9 cellular contexts compared by ENCODE assay signal in genomic region chr2:72367530-72368225, GRCh38.
DNase-seq lines count a peak whose midpoint lies in the region; ATAC-seq, FAIRE-seq and TF ChIP-seq lines count a peak whose summit lies in the region.
"Had no signal": no experiment of that assay in that cellular context is flagged by ENCODE, and none has a peak within 500 bp of the region (broad histone marks: within the 10 kb centered on the region; RNA-seq: fewer than 3 reads in every experiment).

No MANE protein-coding gene starts in this region.

- H3K79me2 ChIP-seq in H1 (ENCODE audit: control insufficient read depth in 1 of 2, insufficient read depth in 2 of 2, low read length in 2 of 2), result no peaks in the 10 kb centered on the region

- H3K56ac ChIP-seq in H1 (replicated peaks; ENCODE audit: insufficient read length, low read depth, low read length), result no peak overlapping the region

- H3K4me3 ChIP-seq in H1 (ENCODE audit: extremely low read depth in 1 of 4, insufficient read depth in 2 of 4, low read depth in 3 of 4, low read length in 4 of 4), result no peak overlapping the region
- H3K4me3 ChIP-seq in lower lobe of right lung, result no peak overlapping the region

- H3K27me3 Mint-ChIP-seq in activated naive CD8-positive, alpha-beta T cell treated with anti-CD3 and anti-CD28 coated beads, Interleukin-2, amount 50 U/mL, for 24 hours, result no peaks in the 10 kb centered on the region

- peak overlapping the region; percentile 29; the same call in 1 of the 2 replicates for H2BK15ac ChIP-seq in H1 (ENCODE audit: low read length)

- H4K8ac ChIP-seq in H1 (ENCODE audit: extremely low read depth, insufficient read depth, low read length), result no peak overlapping the region

- H3K23me2 ChIP-seq in H1 (ENCODE audit: low read depth, low read length), result no peaks in the 10 kb centered on the region

- H3K4me1 Mint-ChIP-seq in activated naive CD8-positive, alpha-beta T cell treated with anti-CD3 and anti-CD28 coated beads, Interleukin-2, amount 50 U/mL, for 24 hours, result no peaks in the 10 kb centered on the region

- H4K91ac ChIP-seq in H1 (replicated peaks; ENCODE audit: insufficient read length, low read length), result no peak overlapping the region

- ATAC-seq in lower lobe of right lung, result peak; percentile 76 to 87
- ATAC-seq in activated naive CD8-positive, alpha-beta T cell treated with anti-CD3 and anti-CD28 coated beads, Interleukin-2, amount 50 U/mL, for 24 hours, result no peak
- ATAC-seq in HG03354 (IDR thresholded peaks at IDR 0.05; ENCODE audit: poor library complexity, severe bottlenecking, unreplicated experiment), result no peak
- ATAC-seq in GM18868 (IDR thresholded peaks at IDR 0.05; ENCODE audit: unreplicated experiment), result no peak
- ATAC-seq: activated CD8-positive, alpha-beta T cell treated with anti-CD3 and anti-CD28 coated beads, Interleukin-2, amount 10 ng/mL, durations not matched to agents 7 days and 5 days had no signal

- TF ChIP-seq POLR2A in H1 (IDR thresholded peaks at IDR 0.05; ENCODE audit: control extremely low read depth in 1 of 2, low read depth in 2 of 2, low read length in 2 of 2), result no peak

- no peak overlapping the region for H2AK5ac ChIP-seq in H1 (ENCODE audit: low read depth, low read length)

- peak; percentile 59 to 65 for TF ChIP-seq RAD21 in H1 (IDR thresholded peaks at IDR 0.05 in 1 of 2, conservative IDR thresholded peaks at IDR 0.05 in 1 of 2; ENCODE audit: low read depth in 2 of 2, low read length in 2 of 2)

- no peak for TF ChIP-seq EP300 in H1 (IDR thresholded peaks at IDR 0.05; ENCODE audit: borderline replicate concordance in 1 of 2, low read depth in 2 of 2, low read length in 2 of 2)

- no peaks in the 10 kb centered on the region for H3K27me3 ChIP-seq in H1 (replicated peaks in 1 of 4; ENCODE audit: control insufficient read depth in 3 of 4, extremely low read depth in 1 of 4, insufficient read depth in 3 of 4, low read length in 3 of 4)
- no peaks in the 10 kb centered on the region for H3K27me3 ChIP-seq in lower lobe of right lung (ENCODE audit: low read depth)

- H3K36me3 ChIP-seq in H1 (ENCODE audit: control insufficient read depth in 2 of 4, insufficient read depth in 4 of 4, low read length in 3 of 4) (no peaks in the 10 kb centered on the region), lower lobe of right lung (no peaks in the 10 kb centered on the region)

- 0 out of 2 replicates have a peak overlapping the region, but pooled peaks have one; percentile 39 for H2BK12ac ChIP-seq in H1 (ENCODE audit: low read depth, low read length)

- no peak overlapping the region for H3K27ac Mint-ChIP-seq in activated naive CD8-positive, alpha-beta T cell treated with anti-CD3 and anti-CD28 coated beads, Interleukin-2, amount 50 U/mL, for 24 hours
- H3K27ac Mint-ChIP-seq: activated CD8-positive, alpha-beta T cell treated with anti-CD3 and anti-CD28 coated beads, Interleukin-2, amount 10 ng/mL, durations not matched to agents 7 days and 5 days had no signal

- H3K9me3 ChIP-seq in H1 (ENCODE audit: insufficient read depth in 2 of 2, low read depth in 1 of 2, low read length in 1 of 2) (no peaks in the 10 kb centered on the region), lower lobe of right lung (no peaks in the 10 kb centered on the region)

- H3K9me3 Mint-ChIP-seq in activated naive CD8-positive, alpha-beta T cell treated with anti-CD3 and anti-CD28 coated beads, Interleukin-2, amount 50 U/mL, for 24 hours, result peaks cover 7% of the 10 kb centered on the region

- no peak overlapping the region for H2BK20ac ChIP-seq in H1 (ENCODE audit: low read length)

- no peak overlapping the region for H3K14ac ChIP-seq in H1 (ENCODE audit: insufficient read length)

- POLR2A ChIA-PET in H1 (lab: Charles Lee; ENCODE audit: partially characterized antibody), result no interaction called here

- H4K5ac ChIP-seq in H1 (ENCODE audit: insufficient read length, low read depth, low read length), result no peak overlapping the region

- DNase-seq in AG08396 (ENCODE audit: low spot score), result peak; percentile 76
- DNase-seq in M059J (ENCODE audit: low read depth), result peak; percentile 94
- no peak for DNase-seq in H1 (ENCODE audit: low read depth in 1 of 2, low spot score in 2 of 2)
- DNase-seq in lower lobe of right lung, result peak; percentile 58
- DNase-seq in activated naive CD8-positive, alpha-beta T cell treated with anti-CD3 and anti-CD28 coated beads, Interleukin-2, amount 50 U/mL, for 24 hours, result no peak
- DNase-seq in NCI-H2171 treated with DMSO at 0.1 percent for 48 hours (lab: John Stamatoyannopoulos, UW), result no peak
- DNase-seq: activated CD8-positive, alpha-beta T cell treated with anti-CD3 and anti-CD28 coated beads, Interleukin-2, amount 10 ng/mL, durations not matched to agents 7 days and 5 days had no signal

- no peaks in the 10 kb centered on the region for H3K79me1 ChIP-seq in H1 (ENCODE audit: low read depth, low read length)

- no peak overlapping the region for H2BK5ac ChIP-seq in H1 (ENCODE audit: low read depth, low read length)

- FAIRE-seq in H1 (lab: Jason Lieb, UNC), result peak; percentile 50

- peak overlapping the region in 1 of 2 experiments; percentile 3; a peak in 2 of 4 replicates for H3K4me2 ChIP-seq in H1 (ENCODE audit: insufficient read depth in 1 of 2, low read depth in 2 of 2, low read length in 2 of 2)

- H3K18ac ChIP-seq in H1 (ENCODE audit: extremely low read depth, low read length), result no peak overlapping the region

- CTCF ChIA-PET in H1 (lab: Charles Lee; ENCODE audit: partially characterized antibody), result interaction anchor here (0.6 to 2.7 kb wide), 8 partner anchors 9 to 266 kb away, joined by 3 to 9 read pairs (median 3); no protein-coding TSS in a partner anchor

- no peak overlapping the region for H3K4me3 Mint-ChIP-seq in activated naive CD8-positive, alpha-beta T cell treated with anti-CD3 and anti-CD28 coated beads, Interleukin-2, amount 50 U/mL, for 24 hours
- H3K4me3 Mint-ChIP-seq: activated CD8-positive, alpha-beta T cell treated with anti-CD3 and anti-CD28 coated beads, Interleukin-2, amount 10 ng/mL, durations not matched to agents 7 days and 5 days had no signal

- no peak overlapping the region for H2AFZ ChIP-seq in H1 (ENCODE audit: low read length)

- peaks cover 25% of the 10 kb centered on the region for H3K36me3 Mint-ChIP-seq in activated naive CD8-positive, alpha-beta T cell treated with anti-CD3 and anti-CD28 coated beads, Interleukin-2, amount 50 U/mL, for 24 hours (ENCODE audit: low read depth)

- H3K4ac ChIP-seq in H1 (replicated peaks; ENCODE audit: insufficient read length, low read depth, low read length), result no peak overlapping the region

- no peak overlapping the region for H3K23ac ChIP-seq in H1 (ENCODE audit: insufficient read length)

- H3K27ac ChIP-seq in H1 (ENCODE audit: low read depth, low read length), result no peak overlapping the region
- no peak overlapping the region for H3K27ac ChIP-seq in lower lobe of right lung

- 78% methylated on average over 5 of the region's 5 CpGs; no CpG with 5 or more reads in 1 of the 2 experiments for WGBS in H1 (ENCODE audit: extremely low coverage in 1 of 2, insufficient coverage in 1 of 2, insufficient read length in 1 of 2, insufficient replicate concordance in 2 of 2, low coverage in 1 of 2, low lambda C conversion rate in 2 of 2, missing lambda C conversion rate in 1 of 2), 2 experiments

- peaks cover 0 to 3% (median 3%) of the 10 kb centered on the region in 4 experiments; a peak in 4 of 7 replicates for H3K4me1 ChIP-seq in H1 (replicated peaks in 1 of 4; ENCODE audit: control insufficient read depth in 3 of 4, insufficient read depth in 4 of 4, low read length in 3 of 4)
- H3K4me1 ChIP-seq in lower lobe of right lung, result no peaks in the 10 kb centered on the region

- TF ChIP-seq CTCF in H1 (IDR thresholded peaks at IDR 0.05; ENCODE audit: control extremely low read depth in 1 of 3, insufficient read depth in 1 of 3, low read depth in 1 of 3, low read length in 3 of 3), result peak; percentile 36 to 72 (median 60); a peak in 3 of 4 replicates
- TF ChIP-seq CTCF in lower lobe of right lung (IDR thresholded peaks at IDR 0.05), result peak; percentile 7

- no peak overlapping the region for H2BK120ac ChIP-seq in H1 (replicated peaks; ENCODE audit: low read depth, low read length)

- no peaks in the 10 kb centered on the region for H4K20me1 ChIP-seq in H1 (replicated peaks in 1 of 2; ENCODE audit: control insufficient read depth in 1 of 2, insufficient read depth in 2 of 2, low read length in 2 of 2)

- H3K9ac ChIP-seq in H1 (replicated peaks in 1 of 4; ENCODE audit: extremely low read depth in 1 of 4, low read depth in 3 of 4, low read length in 3 of 4), result no peak overlapping the region

- intact Hi-C loops in lower lobe of right lung (cut with DNase I), result no loop called here

TF ChIP-seq in H1, 55 proteins besides CTCF, POLR2A, EP300 and RAD21:
- TF ChIP-seq USF2 (IDR thresholded peaks at IDR 0.05; ENCODE audit: low read length) (no peak), YY1 (IDR thresholded peaks at IDR 0.05; ENCODE audit: low read depth, low read length) (no peak), CEBPB (IDR thresholded peaks at IDR 0.05; ENCODE audit: low read depth, low read length) (peak; percentile 64; the same call in 1 of the 2 replicates), SRF (IDR thresholded peaks at IDR 0.05; ENCODE audit: low read depth, low read length) (no peak), TEAD4 (IDR thresholded peaks at IDR 0.05; ENCODE audit: low read depth, low read length) (peak; percentile 44; the same call in 1 of the 2 replicates)
TF ChIP-seq in H1: peak in this region for 2.

Comparison
In these comparisons a context has a peak if more than half of its experiments do, and no peak if none do; other contexts are left out.
1. DNase-seq: peak in AG08396 (single experiment), M059J (single experiment) and lower lobe of right lung (single experiment); none in H1 (0 of 2), activated naive CD8-positive, alpha-beta T cell treated with anti-CD3 and anti-CD28 coated beads, Interleukin-2, amount 50 U/mL, for 24 hours (single experiment) and NCI-H2171 treated with DMSO at 0.1 percent for 48 hours (single experiment).
2. ATAC-seq: peak in lower lobe of right lung (2 of 2); none in activated naive CD8-positive, alpha-beta T cell treated with anti-CD3 and anti-CD28 coated beads, Interleukin-2, amount 50 U/mL, for 24 hours (single experiment), HG03354 (single experiment) and GM18868 (single experiment).